In genomic region chr17:61416540-61417363, GRCh38 we compare ENCODE assay signal across 8 cellular contexts. TPM values are rescaled to one million over a fixed set of nuclear protein-coding genes. Genes with fewer than 3 reads are reported as not detected.
DNase-seq lines count a peak whose midpoint lies in the region; ATAC-seq lines count a peak whose summit lies in the region.

No MANE protein-coding gene starts in this region.

- ATAC-seq in GM19467 (IDR thresholded peaks at IDR 0.05; ENCODE audit: unreplicated experiment) (peak; percentile 45), sciatic nerve (peak; percentile 88), HG02884 (IDR thresholded peaks at IDR 0.05; ENCODE audit: unreplicated experiment) (no peak)

- in situ Hi-C loops in T47D (cut with HindIII; ENCODE audit: low pct_unique_long_range_greater_than_20kb, low sequenced_read_pairs), result no loop called here

- H3K4me3 Mint-ChIP-seq in T-helper 2 cell treated with Interferon-gamma antibody and Interleukin-4, amounts not matched to agents 5 μg/mL and 100 μg/mL, for 36 hours, result no peak overlapping the region

- H3K4me3 ChIP-seq in iPS-18c (ENCODE audit: insufficient read depth, low read depth, low read length), result peak overlapping the region; percentile 41

- no peak overlapping the region for H3K27ac Mint-ChIP-seq in T-helper 2 cell treated with Interferon-gamma antibody and Interleukin-4, amounts not matched to agents 5 μg/mL and 100 μg/mL, for 36 hours

- H3K27me3 Mint-ChIP-seq in T-helper 2 cell treated with Interferon-gamma antibody and Interleukin-4, amounts not matched to agents 5 μg/mL and 100 μg/mL, for 36 hours (ENCODE audit: low read depth), result peaks cover 37% of the 10 kb centered on the region

- H3K9me3 ChIP-seq in iPS-18c (ENCODE audit: control insufficient read depth, insufficient read depth, low read length), result no peaks in the 10 kb centered on the region

- DNase-seq in Ammon's horn (ENCODE audit: low spot score) (peak; percentile 84), NCI-H146 treated with DMSO at 0.1 percent for 48 hours (lab: John Stamatoyannopoulos, UW; ENCODE audit: unreplicated experiment) (peak; percentile 72), T47D (ENCODE audit: low read depth in 1 of 2, low spot score in 1 of 2) (peak; percentile 95 to 97), sciatic nerve (ENCODE audit: low spot score) (peak; percentile 92)
- peak; percentile 49 for DNase-seq in T-helper 2 cell treated with Interferon-gamma antibody and Interleukin-4, amounts not matched to agents 5 μg/mL and 100 μg/mL, for 36 hours (ENCODE audit: low spot score)

- no peaks in the 10 kb centered on the region for H3K9me3 Mint-ChIP-seq in T-helper 2 cell treated with Interferon-gamma antibody and Interleukin-4, amounts not matched to agents 5 μg/mL and 100 μg/mL, for 36 hours

- no peaks in the 10 kb centered on the region for H3K4me1 Mint-ChIP-seq in T-helper 2 cell treated with Interferon-gamma antibody and Interleukin-4, amounts not matched to agents 5 μg/mL and 100 μg/mL, for 36 hours (ENCODE audit: low read depth)

- H3K36me3 Mint-ChIP-seq in T-helper 2 cell treated with Interferon-gamma antibody and Interleukin-4, amounts not matched to agents 5 μg/mL and 100 μg/mL, for 36 hours (ENCODE audit: low read depth), result no peaks in the 10 kb centered on the region

- intact Hi-C loops in sciatic nerve (cut with DNase I), result loop anchor here (10.0 kb wide), 2 partner anchors 418 to 648 kb away; partner anchors contain the start of gene MED13

RNA-seq across cellular contexts. Expression of gene TBX2, which starts 17.1 kb away (rescaled TPM):
- 42.4 TPM for total RNA-seq in sciatic nerve

RNA-seq across cellular contexts. Expression of gene TBX4, which starts 35.5 kb away (rescaled TPM):
- total RNA-seq in sciatic nerve, result not detected
